18 cellular contexts compared by ENCODE assay signal in the genomic region with DNA sequence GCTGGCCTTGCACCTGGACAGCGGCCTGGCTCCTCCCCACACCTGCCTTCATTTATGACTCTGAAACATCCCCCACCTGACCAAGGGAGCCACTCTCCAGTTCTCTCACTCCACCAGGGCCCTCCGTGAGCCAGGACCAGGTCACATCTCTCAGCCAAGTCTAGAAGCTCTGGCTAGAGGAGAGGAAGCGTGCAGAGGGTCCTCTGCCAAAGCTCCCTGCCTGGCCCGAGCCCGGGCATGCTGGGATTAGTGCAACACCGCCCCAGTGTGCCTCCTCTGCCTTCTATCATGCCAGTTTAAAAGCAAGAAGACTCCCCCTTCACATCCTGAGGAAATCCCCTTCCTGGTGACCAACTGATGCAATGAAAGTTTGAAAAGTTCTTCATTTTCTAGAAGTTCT. TPM values are rescaled to one million over a fixed set of nuclear protein-coding genes. Genes with fewer than 3 reads are reported as not detected.
DNase-seq lines count a peak whose midpoint lies in the region; ATAC-seq and TF ChIP-seq lines count a peak whose summit lies in the region.
"Had no signal": no experiment of that assay in that cellular context is flagged by ENCODE, and none has a peak within 500 bp of the region (broad histone marks: within the 10 kb centered on the region; RNA-seq: fewer than 3 reads in every experiment).

No MANE protein-coding gene starts in this region.

- no peak for DNase-seq in activated naive CD8-positive, alpha-beta T cell treated with anti-CD3 and anti-CD28 coated beads for 36 hours
- DNase-seq in activated naive CD8-positive, alpha-beta T cell treated with anti-CD3 and anti-CD28 coated beads, Interleukin-2, amount 50 U/mL, for 24 hours: no peak
- peak; percentile 23 for DNase-seq in GM12865 (ENCODE audit: low read depth)
- DNase-seq in activated B cell treated with CpG ODN at 0.5 μM for 24 hours: no peak
- no peak for DNase-seq in neuronal stem cell (ENCODE audit: low spot score)
- DNase-seq in foreskin melanocyte: no peak
- no peak for DNase-seq in activated gamma-delta T cell (lab: John Stamatoyannopoulos, UW)
- no peak for DNase-seq in upper lobe of right lung
- DNase-seq: ACHN; AML-193; Calu3; CD4-positive, alpha-beta memory T cell; HCEC 1CT; NCI-H1105 treated with DMSO at 0.1 percent for 48 hours; NCI-H1694 treated with DMSO at 0.1 percent for 48 hours; NCI-H226; NCI-H524 treated with DMSO at 0.1 percent for 48 hours; SHP77 treated with DMSO at 0.1 percent for 48 hours had no signal

- peaks cover 2 to 5% of the 10 kb centered on the region in 2 donors for H3K4me1 ChIP-seq in neuronal stem cell (ENCODE audit: control insufficient read depth in 2 of 2, insufficient read depth in 1 of 2, low read depth in 1 of 2, low read length in 2 of 2)
- H3K4me1 ChIP-seq in upper lobe of right lung: no peaks in the 10 kb centered on the region

- no peak overlapping the region for H2BK12ac ChIP-seq in neuronal stem cell (ENCODE audit: low read length)

- WGBS in neuronal stem cell (ENCODE audit: extremely low coverage in 2 of 2, insufficient read length in 2 of 2, insufficient replicate concordance in 1 of 2), 2 donors: no CpG with 5 or more reads among the region's 6 CpGs

- no peak overlapping the region for H4K8ac ChIP-seq in neuronal stem cell (ENCODE audit: low read depth, low read length)

- no peaks in the 10 kb centered on the region for H3K36me3 Mint-ChIP-seq in activated naive CD8-positive, alpha-beta T cell treated with anti-CD3 and anti-CD28 coated beads for 36 hours
- H3K36me3 Mint-ChIP-seq in activated naive CD8-positive, alpha-beta T cell treated with anti-CD3 and anti-CD28 coated beads, Interleukin-2, amount 50 U/mL, for 24 hours (ENCODE audit: low read depth): no peaks in the 10 kb centered on the region
- no peaks in the 10 kb centered on the region for H3K36me3 Mint-ChIP-seq in activated B cell treated with CpG ODN at 0.5 μM for 24 hours (ENCODE audit: low read depth)

- peaks cover 3% of the 10 kb centered on the region for H3K4me1 Mint-ChIP-seq in activated naive CD8-positive, alpha-beta T cell treated with anti-CD3 and anti-CD28 coated beads for 36 hours
- peaks cover 7% of the 10 kb centered on the region for H3K4me1 Mint-ChIP-seq in activated naive CD8-positive, alpha-beta T cell treated with anti-CD3 and anti-CD28 coated beads, Interleukin-2, amount 50 U/mL, for 24 hours
- H3K4me1 Mint-ChIP-seq in activated B cell treated with CpG ODN at 0.5 μM for 24 hours: peaks cover 4% of the 10 kb centered on the region

- no peak overlapping the region for H2BK5ac ChIP-seq in neuronal stem cell (ENCODE audit: low read length)

- H3K4me3 Mint-ChIP-seq in activated naive CD8-positive, alpha-beta T cell treated with anti-CD3 and anti-CD28 coated beads for 36 hours: no peak overlapping the region
- H3K4me3 Mint-ChIP-seq in activated naive CD8-positive, alpha-beta T cell treated with anti-CD3 and anti-CD28 coated beads, Interleukin-2, amount 50 U/mL, for 24 hours: no peak overlapping the region
- peak overlapping the region; percentile 5 for H3K4me3 Mint-ChIP-seq in activated B cell treated with CpG ODN at 0.5 μM for 24 hours
- H3K4me3 Mint-ChIP-seq: CD4-positive, alpha-beta memory T cell had no signal

- H3K14ac ChIP-seq in neuronal stem cell (ENCODE audit: low read length): no peak overlapping the region

- ATAC-seq in activated naive CD8-positive, alpha-beta T cell treated with anti-CD3 and anti-CD28 coated beads, Interleukin-2, amount 50 U/mL, for 24 hours: no peak
- no peak for ATAC-seq in activated B cell treated with CpG ODN at 0.5 μM for 24 hours (ENCODE audit: low read depth)
- ATAC-seq in upper lobe of right lung: no peak

- no peak overlapping the region for H2AFZ ChIP-seq in neuronal stem cell (ENCODE audit: low read length)

- no peak overlapping the region for H2BK120ac ChIP-seq in neuronal stem cell (ENCODE audit: low read depth, low read length)

- H3K79me1 ChIP-seq in neuronal stem cell (ENCODE audit: low read depth, low read length): peaks cover 1% of the 10 kb centered on the region

- H3K4me3 ChIP-seq in GM12865 (ENCODE audit: low read depth, low read length) (no peak overlapping the region), neuronal stem cell (ENCODE audit: low read length in 2 of 2) (no peak overlapping the region), upper lobe of right lung (no peak overlapping the region)

- H3K27ac ChIP-seq in neuronal stem cell (replicated peaks; ENCODE audit: low read length): no peak overlapping the region
- no peak overlapping the region for H3K27ac ChIP-seq in upper lobe of right lung

- H3K18ac ChIP-seq in neuronal stem cell (ENCODE audit: low read length): no peak overlapping the region

- H3K23ac ChIP-seq in neuronal stem cell (ENCODE audit: low read depth, low read length, poor library complexity): no peak overlapping the region

- no peak overlapping the region for H2BK15ac ChIP-seq in neuronal stem cell (ENCODE audit: low read length)

- H3K9me3 ChIP-seq in neuronal stem cell (replicated peaks in 1 of 2; ENCODE audit: control insufficient read depth in 2 of 2, insufficient read depth in 1 of 2, low read depth in 1 of 2, low read length in 2 of 2) (peaks cover 0 to 2% of the 10 kb centered on the region in 2 donors), upper lobe of right lung (no peaks in the 10 kb centered on the region)

- CTCF ChIA-PET in activated B cell treated with CpG ODN at 0.5 μM for 24 hours (lab: Charles Lee): no interaction called here

- intact Hi-C loops in activated B cell treated with CpG ODN at 0.5 μM for 24 hours (cut with micrococcal nuclease) (no loop called here), upper lobe of right lung (cut with DNase I) (no loop called here)

- no peak overlapping the region for H4K91ac ChIP-seq in neuronal stem cell (ENCODE audit: low read depth, low read length, poor library complexity)

- H3K9ac ChIP-seq in neuronal stem cell (ENCODE audit: low read depth, low read length, poor library complexity): no peak overlapping the region

- TF ChIP-seq CTCF in GM12865 (IDR thresholded peaks at IDR 0.05; ENCODE audit: insufficient read depth, low read depth, low read length, missing control alignments): no peak
- no peak for TF ChIP-seq CTCF in activated B cell treated with CpG ODN at 0.5 μM for 24 hours (IDR thresholded peaks at IDR 0.05)
- no peak for TF ChIP-seq CTCF in upper lobe of right lung (IDR thresholded peaks at IDR 0.05)

- POLR2A ChIA-PET in activated B cell treated with CpG ODN at 0.5 μM for 24 hours (lab: Charles Lee): interaction anchor here (0.6 kb wide), 1 partner anchor 767 kb away, joined by 6 read pairs; no protein-coding TSS in a partner anchor

- peak overlapping the region; percentile 26 for H3K27ac Mint-ChIP-seq in activated naive CD8-positive, alpha-beta T cell treated with anti-CD3 and anti-CD28 coated beads for 36 hours
- H3K27ac Mint-ChIP-seq in activated naive CD8-positive, alpha-beta T cell treated with anti-CD3 and anti-CD28 coated beads, Interleukin-2, amount 50 U/mL, for 24 hours: no peak overlapping the region
- H3K27ac Mint-ChIP-seq in activated B cell treated with CpG ODN at 0.5 μM for 24 hours: no peak overlapping the region

- H3K36me3 ChIP-seq in neuronal stem cell (replicated peaks in 1 of 2; ENCODE audit: control insufficient read depth in 2 of 2, insufficient read depth in 2 of 2, low read length in 2 of 2) (no peaks in the 10 kb centered on the region), upper lobe of right lung (no peaks in the 10 kb centered on the region)

- H3K27me3 Mint-ChIP-seq in activated naive CD8-positive, alpha-beta T cell treated with anti-CD3 and anti-CD28 coated beads for 36 hours: peaks cover 7% of the 10 kb centered on the region
- H3K27me3 Mint-ChIP-seq in activated naive CD8-positive, alpha-beta T cell treated with anti-CD3 and anti-CD28 coated beads, Interleukin-2, amount 50 U/mL, for 24 hours: peaks cover 16% of the 10 kb centered on the region
- peaks cover 35% of the 10 kb centered on the region for H3K27me3 Mint-ChIP-seq in activated B cell treated with CpG ODN at 0.5 μM for 24 hours

- H2AK5ac ChIP-seq in neuronal stem cell (ENCODE audit: low read depth, low read length): peak overlapping the region; percentile 41

- H3K9me3 Mint-ChIP-seq in activated naive CD8-positive, alpha-beta T cell treated with anti-CD3 and anti-CD28 coated beads for 36 hours: no peaks in the 10 kb centered on the region
- H3K9me3 Mint-ChIP-seq in activated naive CD8-positive, alpha-beta T cell treated with anti-CD3 and anti-CD28 coated beads, Interleukin-2, amount 50 U/mL, for 24 hours: no peaks in the 10 kb centered on the region
- H3K9me3 Mint-ChIP-seq in activated B cell treated with CpG ODN at 0.5 μM for 24 hours: no peaks in the 10 kb centered on the region

- no peak overlapping the region for H3K4ac ChIP-seq in neuronal stem cell (ENCODE audit: low read length)

- no peak overlapping the region for H3K4me2 ChIP-seq in neuronal stem cell (ENCODE audit: insufficient read depth, low read length, poor library complexity, severe bottlenecking)

- H3K27me3 ChIP-seq in neuronal stem cell (ENCODE audit: control insufficient read depth in 3 of 3, insufficient read depth in 3 of 3, low read depth in 1 of 3, low read length in 3 of 3) (peaks cover 0 to 36% (median 0%) of the 10 kb centered on the region in 3 experiments), upper lobe of right lung (no peaks in the 10 kb centered on the region)

RNA-seq across cellular contexts. Expression of a gene that starts 23.5 kb away (rescaled TPM):
- total RNA-seq in activated naive CD8-positive, alpha-beta T cell treated with anti-CD3 and anti-CD28 coated beads for 36 hours: not detected
- total RNA-seq in activated B cell treated with CpG ODN at 0.5 μM for 24 hours (not detected in 2 replicates), upper lobe of right lung (not detected)
- not detected for polyA plus RNA-seq in neuronal stem cell (2013, experiment 1 of 2)
- polyA plus RNA-seq in neuronal stem cell (2013, experiment 2 of 2): 0.11 TPM
- total RNA-seq: CD4-positive, alpha-beta memory T cell had no signal
- polyA plus RNA-seq: CD4-positive, alpha-beta memory T cell had no signal

RNA-seq across cellular contexts. Expression of a gene that starts 28.0 kb away (rescaled TPM):
- total RNA-seq in activated naive CD8-positive, alpha-beta T cell treated with anti-CD3 and anti-CD28 coated beads for 36 hours: not detected
- total RNA-seq in activated B cell treated with CpG ODN at 0.5 μM for 24 hours: not detected in 2 replicates
- polyA plus RNA-seq in neuronal stem cell (2013, experiment 1 of 2): 0.21 TPM
- 0.21 TPM for polyA plus RNA-seq in neuronal stem cell (2013, experiment 2 of 2)
- total RNA-seq in upper lobe of right lung: 8.5 TPM
- total RNA-seq: Calu3 had no signal
- polyA plus RNA-seq: CD4-positive, alpha-beta memory T cell had no signal

RNA-seq across cellular contexts. Expression of a gene that starts 52.1 kb away (rescaled TPM):
- total RNA-seq in activated naive CD8-positive, alpha-beta T cell treated with anti-CD3 and anti-CD28 coated beads for 36 hours: not detected
- total RNA-seq in activated B cell treated with CpG ODN at 0.5 μM for 24 hours (0.20 TPM in 1 of 2 replicates, not detected in the other), upper lobe of right lung (0.23 TPM)
- polyA plus RNA-seq in neuronal stem cell (2013, experiment 1 of 2): 0.07 TPM
- 0.07 TPM for polyA plus RNA-seq in neuronal stem cell (2013, experiment 2 of 2)
- total RNA-seq: Calu3 had no signal
